In the genomic region with DNA sequence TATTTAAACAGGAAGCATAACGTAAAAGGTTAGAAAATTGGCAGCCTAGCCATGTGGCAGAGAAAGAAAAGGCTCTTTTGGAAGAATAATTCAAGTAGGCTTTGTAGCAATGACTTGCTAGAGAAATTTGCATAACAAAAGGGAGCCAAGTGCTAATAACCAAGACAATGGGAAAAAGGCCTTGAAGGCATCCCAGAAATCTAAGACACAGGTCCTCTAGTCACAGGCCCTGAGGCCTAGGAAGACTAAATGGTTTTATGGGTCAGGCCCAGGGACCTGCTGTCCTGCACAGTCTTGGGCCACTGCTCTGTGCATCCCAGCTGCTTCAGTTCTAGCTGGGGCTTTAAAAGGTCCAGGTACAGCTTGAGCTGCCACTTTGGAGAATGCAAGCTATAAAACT, we compare ENCODE assay signal across 33 cellular contexts.
"Had no signal": no experiment of that assay in that cellular context is flagged by ENCODE, and none has a peak within 500 bp of the region (broad histone marks: within the 10 kb centered on the region; RNA-seq: fewer than 3 reads in every experiment).

No MANE protein-coding gene starts in this region.

- H3K36me3 ChIP-seq: ascending aorta, breast epithelium, cardiac muscle cell, colonic mucosa, esophagus squamous epithelium, gastroesophageal sphincter, heart right ventricle, WERI-Rb-1 had no signal

- H3K36me3 Mint-ChIP-seq: activated CD4-positive, alpha-beta memory T cell treated with anti-CD3 and anti-CD28 coated beads for 36 hours; activated CD8-positive, alpha-beta memory T cell treated with anti-CD3 and anti-CD28 coated beads, Interleukin-2, amount 10 ng/mL, durations not matched to agents 7 days and 5 days had no signal

- H3K27me3 ChIP-seq: ascending aorta, breast epithelium, cardiac muscle cell, colonic mucosa, esophagus squamous epithelium, gastroesophageal sphincter, heart right ventricle had no signal

- H3K27ac ChIP-seq: ascending aorta, breast epithelium, cardiac muscle cell, colonic mucosa, epithelial cell of prostate, esophagus squamous epithelium, gastroesophageal sphincter, heart right ventricle, WERI-Rb-1 had no signal

- H3K27ac Mint-ChIP-seq: activated CD4-positive, alpha-beta memory T cell treated with anti-CD3 and anti-CD28 coated beads for 36 hours; activated CD4-positive, alpha-beta T cell treated with anti-CD3 and anti-CD28 coated beads for 36 hours; activated CD4-positive, alpha-beta T cell treated with anti-CD3 and anti-CD28 coated beads, Interleukin-2, amount 10 ng/mL, durations not matched to agents 24 days and 14 days; activated CD8-positive, alpha-beta memory T cell treated with anti-CD3 and anti-CD28 coated beads, Interleukin-2, amount 10 ng/mL, durations not matched to agents 7 days and 5 days; activated CD8-positive, alpha-beta T cell treated with anti-CD3 and anti-CD28 coated beads, Interleukin-2, amount 10 ng/mL, durations not matched to agents 7 days and 5 days; activated naive CD4-positive, alpha-beta T cell treated with anti-CD3 and anti-CD28 coated beads for 36 hours; activated naive CD4-positive, alpha-beta T cell treated with anti-CD3 and anti-CD28 coated beads, Interleukin-2, amount 50 U/mL, for 72 hours; activated naive CD8-positive, alpha-beta T cell treated with anti-CD3 and anti-CD28 coated beads, Interleukin-2, amount 10 ng/mL, durations not matched to agents 7 days and 5 days; activated T-helper 1 cell treated with anti-CD3 and anti-CD28 coated beads, Interleukin-12 subunit alpha, Interleukin-12 subunit beta, Interleukin-2, Interleukin-4 antibody, amounts not matched to agents 30 ng/mL and 10 ng/mL and 1 ng/mL, durations not matched to agents 14 hours and 24 hours and 36 hours; activated T-helper 2 cell treated with anti-CD3 and anti-CD28 coated beads, Interferon-gamma antibody, Interleukin-2, Interleukin-4, amounts not matched to agents 10 μg/mL and 5 μg/mL and 100 μg/mL, durations not matched to agents 14 hours and 24 hours and 36 hours; brain; T-helper 17 cell; T-helper 2 cell treated with Interferon-gamma antibody and Interleukin-4, amounts not matched to agents 5 μg/mL and 100 μg/mL, for 36 hours had no signal

- DNase-seq: activated CD4-positive, alpha-beta memory T cell treated with anti-CD3 and anti-CD28 coated beads for 36 hours; activated CD4-positive, alpha-beta T cell treated with anti-CD3 and anti-CD28 coated beads for 36 hours; activated CD4-positive, alpha-beta T cell treated with anti-CD3 and anti-CD28 coated beads, Interleukin-2, amount 10 ng/mL, durations not matched to agents 24 days and 14 days; activated CD4-positive, CD25-positive, alpha-beta regulatory T cell; activated CD4-positive, CD25-positive, alpha-beta regulatory T cell treated with anti-CD3 and anti-CD28 coated beads, Interleukin-2, amount 50 U/mL, for 72 hours; activated CD8-positive, alpha-beta memory T cell treated with anti-CD3 and anti-CD28 coated beads, Interleukin-2, amount 10 ng/mL, durations not matched to agents 7 days and 5 days; activated CD8-positive, alpha-beta memory T cell treated with anti-CD3 and anti-CD28 coated beads, Interleukin-2, amount 50 U/mL, for 4 hours; activated CD8-positive, alpha-beta T cell treated with anti-CD3 and anti-CD28 coated beads, Interleukin-2, amount 10 ng/mL, durations not matched to agents 7 days and 5 days; activated effector memory CD4-positive, alpha-beta T cell treated with anti-CD3 and anti-CD28 coated beads, Interleukin-2, amount 50 U/mL, for 16 hours; activated naive CD4-positive, alpha-beta T cell treated with anti-CD3 and anti-CD28 coated beads for 36 hours; activated naive CD8-positive, alpha-beta T cell treated with anti-CD3 and anti-CD28 coated beads, Interleukin-2, amount 10 ng/mL, durations not matched to agents 7 days and 5 days; activated T-cell treated with anti-CD3 and anti-CD28 coated beads, Interleukin-2, amount 50 U/mL, for 1 hour; activated T-cell treated with anti-CD3 and anti-CD28 coated beads, Interleukin-2, amount 50 U/mL, for 48 hours; central memory CD4-positive, alpha-beta T cell; cerebellar nuclear complex; colonic mucosa; effector CD8-positive, alpha-beta T cell; esophagus squamous epithelium; foreskin melanocyte; heart right ventricle; T-helper 17 cell; T1000; WERI-Rb-1 had no signal

- H3K4me1 Mint-ChIP-seq: activated CD4-positive, alpha-beta T cell treated with anti-CD3 and anti-CD28 coated beads for 36 hours; activated CD4-positive, alpha-beta T cell treated with anti-CD3 and anti-CD28 coated beads, Interleukin-2, amount 10 ng/mL, durations not matched to agents 24 days and 14 days; activated CD8-positive, alpha-beta memory T cell treated with anti-CD3 and anti-CD28 coated beads, Interleukin-2, amount 10 ng/mL, durations not matched to agents 7 days and 5 days; activated naive CD8-positive, alpha-beta T cell treated with anti-CD3 and anti-CD28 coated beads, Interleukin-2, amount 10 ng/mL, durations not matched to agents 7 days and 5 days; brain; T-helper 17 cell had no signal

- H3K4me3 ChIP-seq: ascending aorta, breast epithelium, cardiac muscle cell, colonic mucosa, esophagus squamous epithelium, gastroesophageal sphincter, heart right ventricle had no signal

- H3K9me3 ChIP-seq: ascending aorta, colonic mucosa, esophagus squamous epithelium, gastroesophageal sphincter had no signal

- ATAC-seq: activated CD4-positive, alpha-beta T cell treated with anti-CD3 and anti-CD28 coated beads for 36 hours; activated CD8-positive, alpha-beta memory T cell treated with anti-CD3 and anti-CD28 coated beads, Interleukin-2, amount 10 ng/mL, durations not matched to agents 7 days and 5 days; activated CD8-positive, alpha-beta T cell treated with anti-CD3 and anti-CD28 coated beads, Interleukin-2, amount 10 ng/mL, durations not matched to agents 7 days and 5 days; activated naive CD4-positive, alpha-beta T cell treated with anti-CD3 and anti-CD28 coated beads, Interleukin-2, amount 50 U/mL, for 72 hours; gastroesophageal sphincter; heart right ventricle; T-helper 17 cell had no signal

- H3K4me3 Mint-ChIP-seq: activated CD4-positive, alpha-beta memory T cell treated with anti-CD3 and anti-CD28 coated beads for 36 hours; activated CD4-positive, alpha-beta T cell treated with anti-CD3 and anti-CD28 coated beads for 36 hours; activated CD4-positive, alpha-beta T cell treated with anti-CD3 and anti-CD28 coated beads, Interleukin-2, amount 10 ng/mL, durations not matched to agents 24 days and 14 days; activated CD8-positive, alpha-beta memory T cell treated with anti-CD3 and anti-CD28 coated beads, Interleukin-2, amount 10 ng/mL, durations not matched to agents 7 days and 5 days; activated CD8-positive, alpha-beta T cell treated with anti-CD3 and anti-CD28 coated beads, Interleukin-2, amount 10 ng/mL, durations not matched to agents 7 days and 5 days; activated naive CD4-positive, alpha-beta T cell treated with anti-CD3 and anti-CD28 coated beads for 36 hours; activated naive CD8-positive, alpha-beta T cell treated with anti-CD3 and anti-CD28 coated beads, Interleukin-2, amount 10 ng/mL, durations not matched to agents 7 days and 5 days; activated T-helper 1 cell treated with anti-CD3 and anti-CD28 coated beads, Interleukin-12 subunit alpha, Interleukin-12 subunit beta, Interleukin-2, Interleukin-4 antibody, amounts not matched to agents 30 ng/mL and 10 ng/mL and 1 ng/mL, durations not matched to agents 14 hours and 24 hours and 36 hours; brain; T-helper 17 cell; T-helper 2 cell treated with Interferon-gamma antibody and Interleukin-4, amounts not matched to agents 5 μg/mL and 100 μg/mL, for 36 hours had no signal

- H3K4me1 ChIP-seq: ascending aorta, breast epithelium, colonic mucosa, esophagus squamous epithelium, heart right ventricle had no signal

- H3K27me3 Mint-ChIP-seq: activated CD4-positive, alpha-beta memory T cell treated with anti-CD3 and anti-CD28 coated beads for 36 hours; activated CD4-positive, alpha-beta T cell treated with anti-CD3 and anti-CD28 coated beads for 36 hours; activated CD4-positive, alpha-beta T cell treated with anti-CD3 and anti-CD28 coated beads, Interleukin-2, amount 10 ng/mL, durations not matched to agents 24 days and 14 days; activated naive CD8-positive, alpha-beta T cell treated with anti-CD3 and anti-CD28 coated beads, Interleukin-2, amount 10 ng/mL, durations not matched to agents 7 days and 5 days; T-helper 17 cell had no signal
